ENCODE assay signal across 10 cellular contexts in the genomic region with DNA sequence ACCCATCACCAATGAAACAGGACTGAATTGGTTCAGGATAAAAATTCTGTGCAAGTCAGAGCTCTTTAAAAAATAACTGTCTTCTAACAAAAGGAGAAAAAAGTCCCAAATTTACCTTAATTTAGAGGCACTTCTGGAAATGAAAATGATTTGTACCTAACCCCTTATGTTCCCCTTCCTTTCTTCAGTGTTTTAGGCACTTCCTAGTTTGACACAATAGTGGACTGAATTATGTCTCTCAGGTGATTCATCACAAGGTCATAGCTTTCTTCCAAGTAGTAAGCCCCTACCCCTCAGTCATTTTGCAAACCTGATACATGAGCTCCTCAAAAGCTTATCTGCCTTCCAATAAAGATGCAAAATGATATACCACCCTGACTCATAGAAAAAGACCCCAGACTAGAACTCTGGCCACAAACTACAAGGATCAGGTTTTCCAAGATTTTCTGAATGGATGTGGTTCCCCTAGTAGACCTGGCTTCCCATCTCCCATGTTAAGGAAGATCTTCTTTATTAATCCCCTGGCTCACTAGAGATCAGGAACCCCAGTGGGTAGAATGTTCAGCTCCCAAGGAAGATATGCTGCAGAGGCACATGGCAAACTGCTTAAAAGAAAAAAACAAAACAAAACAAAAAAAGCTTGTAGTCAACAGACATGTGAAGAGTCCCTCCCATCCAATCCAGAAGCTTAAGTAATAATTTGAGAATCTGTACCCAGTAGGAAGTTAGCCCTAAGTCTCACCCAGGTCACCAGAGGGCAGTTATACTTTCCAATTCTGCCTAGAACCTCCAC. TPM values are rescaled to one million over a fixed set of nuclear protein-coding genes. Genes with fewer than 3 reads are reported as not detected.
DNase-seq lines count a peak whose midpoint lies in the region; ATAC-seq and TF ChIP-seq lines count a peak whose summit lies in the region.
"Had no signal": no experiment of that assay in that cellular context is flagged by ENCODE, and none has a peak within 500 bp of the region (broad histone marks: within the 10 kb centered on the region; RNA-seq: fewer than 3 reads in every experiment).

No MANE protein-coding gene starts in this region.

- H3K27me3 Mint-ChIP-seq in memory B cell: no peaks in the 10 kb centered on the region

- TF ChIP-seq POLR2A in vagina (IDR thresholded peaks at IDR 0.05): no peak

- peak overlapping the region; percentile 36 for H3K4me3 Mint-ChIP-seq in memory B cell

- H3K36me3 ChIP-seq in right atrium auricular region (peaks cover 25% of the 10 kb centered on the region), ascending aorta (peaks cover 19 to 23% of the 10 kb centered on the region in 2 donors), vagina (peaks cover 0 to 18% of the 10 kb centered on the region in 2 donors)

- TF ChIP-seq CTCF in right atrium auricular region (IDR thresholded peaks at IDR 0.05) (no peak), ascending aorta (IDR thresholded peaks at IDR 0.05) (no peak), vagina (IDR thresholded peaks at IDR 0.05) (no peak)

- peaks cover 43% of the 10 kb centered on the region for H3K4me1 Mint-ChIP-seq in memory B cell

- H3K4me3 ChIP-seq in right atrium auricular region (no peak overlapping the region), ascending aorta (peak overlapping the region; percentile 77 to 94), vagina (no peak overlapping the region)

- H3K36me3 Mint-ChIP-seq in memory B cell: peaks cover 29% of the 10 kb centered on the region

- H3K27ac Mint-ChIP-seq in memory B cell: peak overlapping the region; percentile 100

- H3K27me3 ChIP-seq in right atrium auricular region (no peaks in the 10 kb centered on the region), ascending aorta (no peaks in the 10 kb centered on the region), vagina (no peaks in the 10 kb centered on the region)

- H3K27ac ChIP-seq in right atrium auricular region (peak overlapping the region; percentile 97), ascending aorta (peak overlapping the region; percentile 95 to 96), vagina (peak overlapping the region; percentile 99)

- H3K4me1 ChIP-seq in right atrium auricular region (peaks cover 0 to 58% of the 10 kb centered on the region in 2 donors), ascending aorta (peaks cover 10 to 52% of the 10 kb centered on the region in 2 donors), vagina (peaks cover 63% of the 10 kb centered on the region)

- DNase-seq in right atrium auricular region (ENCODE audit: low spot score) (no peak), Right ventricle myocardium superior (no peak), ascending aorta (ENCODE audit: low spot score in 2 of 2) (no peak), memory B cell (ENCODE audit: low spot score in 2 of 2) (no peak), vagina (ENCODE audit: extremely low spot score in 2 of 2) (no peak), NCI-H82 treated with DMSO at 0.1 percent for 48 hours (lab: John Stamatoyannopoulos, UW; ENCODE audit: unreplicated experiment) (no peak), DMS153 (lab: John Stamatoyannopoulos, UW) (no peak)
- DNase-seq in activated effector memory CD4-positive, alpha-beta T cell treated with anti-CD3 and anti-CD28 coated beads, Interleukin-2, amount 50 U/mL, for 16 hours: no peak
- DNase-seq: activated CD4-positive, alpha-beta T cell treated with anti-CD3 and anti-CD28 coated beads, Interleukin-2, amount 50 U/mL, for 4 hours; GF-D8 had no signal

- H3K9me3 ChIP-seq in right atrium auricular region: no peaks in the 10 kb centered on the region
- H3K9me3 ChIP-seq in ascending aorta: no peaks in the 10 kb centered on the region
- no peaks in the 10 kb centered on the region for H3K9me3 ChIP-seq in vagina

- intact Hi-C loops in Right ventricle myocardium superior (cut with DNase I) (no loop called here), ascending aorta (cut with DNase I) (loop anchor here (2.0 to 10.0 kb wide), 4 partner anchors 43 to 931 kb away; a partner anchor contains a TSS), vagina (cut with DNase I) (loop anchor here (10.0 kb wide), 1 partner anchor 71 kb away; a partner anchor contains a TSS)

- no peak for ATAC-seq in Right ventricle myocardium superior (ENCODE audit: poor library complexity)
- no peak for ATAC-seq in memory B cell (ENCODE audit: low read depth)

- no peaks in the 10 kb centered on the region for H3K9me3 Mint-ChIP-seq in memory B cell

RNA-seq across cellular contexts. Expression of a gene that starts 3.6 kb away (rescaled TPM):
- total RNA-seq in right atrium auricular region (10 to 100 TPM; 18.4 to 20.6 TPM), Right ventricle myocardium superior (29.6 TPM), ascending aorta (52.6 TPM), vagina (52.5 TPM)

RNA-seq across cellular contexts. Expression of a gene that starts 4.2 kb away (rescaled TPM):
- 10 to 100 TPM; 65.6 to 87.7 TPM for total RNA-seq in right atrium auricular region
- 124 TPM for total RNA-seq in Right ventricle myocardium superior
- 33.0 TPM for total RNA-seq in ascending aorta
- total RNA-seq in vagina: 21.6 TPM

RNA-seq across cellular contexts. Expression of a gene that starts 13.2 kb away (rescaled TPM):
- total RNA-seq in right atrium auricular region: 1 to 10 TPM; 1.6 to 1.8 TPM
- total RNA-seq in Right ventricle myocardium superior: 1.7 TPM
- total RNA-seq in ascending aorta: 13.7 TPM
- 13.3 TPM for total RNA-seq in vagina

RNA-seq across cellular contexts. Expression of a gene that starts 33.5 kb away (rescaled TPM):
- total RNA-seq in right atrium auricular region (10 to 100 TPM; 28.3 to 29.4 TPM), Right ventricle myocardium superior (58.3 TPM), ascending aorta (6.2 TPM), vagina (15.7 TPM)

RNA-seq across cellular contexts. Expression of a gene that starts 42.2 kb away (rescaled TPM):
- total RNA-seq in right atrium auricular region (10 to 100 TPM; 33.9 to 41.3 TPM), Right ventricle myocardium superior (32.5 TPM), ascending aorta (36.6 TPM), vagina (29.5 TPM)

Comparison
In these comparisons a context has a peak if more than half of its experiments do, and no peak if none do; other contexts are left out.
1. H3K4me3 ChIP-seq: peak in ascending aorta (2 of 2); none in right atrium auricular region (0 of 2) and vagina (0 of 2).
2. Peak in every context shown above with its lines, with median percentiles within 50 percentile points of each other: H3K27ac ChIP-seq.